ENCODE assay signal across 14 cellular contexts in genomic region chr4:38317238-38317637, GRCh38.
DNase-seq lines count a peak whose midpoint lies in the region; ATAC-seq and TF ChIP-seq lines count a peak whose summit lies in the region.
"Had no signal": no experiment of that assay in that cellular context is flagged by ENCODE, and none has a peak within 500 bp of the region (broad histone marks: within the 10 kb centered on the region; RNA-seq: fewer than 3 reads in every experiment).

No MANE protein-coding gene starts in this region.

- POLR2A ChIA-PET in naive thymus-derived CD4-positive, alpha-beta T cell (lab: Charles Lee), result interaction anchor here (0.7 to 1.3 kb wide), 6 partner anchors 11 to 358 kb away, joined by 3 to 4 read pairs (median 3); no protein-coding TSS in a partner anchor

- peaks cover 83% of the 10 kb centered on the region for H3K4me1 Mint-ChIP-seq in activated naive CD4-positive, alpha-beta T cell treated with anti-CD3 and anti-CD28 coated beads, Interleukin-2, amount 10 ng/mL, durations not matched to agents 7 days and 5 days
- H3K4me1 Mint-ChIP-seq in naive thymus-derived CD4-positive, alpha-beta T cell, result peaks cover 26 to 66% (median 55%) of the 10 kb centered on the region in 7 donors

- ATAC-seq in naive thymus-derived CD4-positive, alpha-beta T cell, result no peak
- ATAC-seq in foreskin keratinocyte, result no peak
- ATAC-seq: HepG2 had no signal

- H3K27ac Mint-ChIP-seq in activated naive CD4-positive, alpha-beta T cell treated with anti-CD3 and anti-CD28 coated beads, Interleukin-2, amount 10 ng/mL, durations not matched to agents 7 days and 5 days, result peak overlapping the region; percentile 97
- H3K27ac Mint-ChIP-seq in naive thymus-derived CD4-positive, alpha-beta T cell, result peak overlapping the region in 5 of 9 donors; percentile 55 to 94 (median 69)
- H3K27ac Mint-ChIP-seq: HFFc6 had no signal

- TF ChIP-seq CTCF in vagina (IDR thresholded peaks at IDR 0.05) (no peak), foreskin keratinocyte (conservative IDR thresholded peaks at IDR 0.05) (no peak)

- no peak for DNase-seq in activated naive CD4-positive, alpha-beta T cell treated with anti-CD3 and anti-CD28 coated beads, Interleukin-2, amount 10 ng/mL, durations not matched to agents 7 days and 5 days
- DNase-seq in activated naive CD4-positive, alpha-beta T cell treated with Interleukin-2 at 50 U/mL for 16 hours, result no peak
- DNase-seq in naive thymus-derived CD4-positive, alpha-beta T cell, result no peak
- no peak for DNase-seq in vagina (ENCODE audit: extremely low spot score in 2 of 2)
- DNase-seq in foreskin keratinocyte, result no peak
- no peak for DNase-seq in NCI-H146 treated with DMSO at 0.1 percent for 48 hours (lab: John Stamatoyannopoulos, UW; ENCODE audit: unreplicated experiment)
- DNase-seq in COR-L47 (lab: John Stamatoyannopoulos, UW), result no peak
- DNase-seq: Caco-2, HCEC 1CT, HFFc6 had no signal

- TF ChIP-seq POLR2A in vagina (IDR thresholded peaks at IDR 0.05), result no peak

- no peak overlapping the region for H3K9ac ChIP-seq in duodenal mucosa (ENCODE audit: low read depth in 1 of 2, low read length in 2 of 2)
- H3K9ac ChIP-seq: BLaER1 had no signal

- H3K4me3 ChIP-seq in duodenal mucosa (ENCODE audit: low read depth in 1 of 2, low read length in 2 of 2) (no peak overlapping the region), vagina (no peak overlapping the region)
- H3K4me3 ChIP-seq in naive thymus-derived CD4-positive, alpha-beta T cell (ENCODE audit: low read length), result no peak overlapping the region
- H3K4me3 ChIP-seq: BLaER1 had no signal

- H3K4me1 ChIP-seq in duodenal mucosa (ENCODE audit: control insufficient read depth in 1 of 2, insufficient read depth in 2 of 2, low read length in 2 of 2), result peaks cover 32 to 45% of the 10 kb centered on the region in 2 donors
- H3K4me1 ChIP-seq in naive thymus-derived CD4-positive, alpha-beta T cell (ENCODE audit: control insufficient read depth in 2 of 2, insufficient read depth in 2 of 2, low read length in 2 of 2), result peaks cover 19 to 27% of the 10 kb centered on the region in 2 donors
- H3K4me1 ChIP-seq in vagina, result peaks cover 42% of the 10 kb centered on the region
- H3K4me1 ChIP-seq in foreskin keratinocyte, result peaks cover 27% of the 10 kb centered on the region

- CTCF ChIA-PET in activated naive CD4-positive, alpha-beta T cell treated with anti-CD3 and anti-CD28 coated beads, Interleukin-2, amount 10 ng/mL, durations not matched to agents 7 days and 5 days (lab: Charles Lee), result interaction anchor here (0.6 to 1.9 kb wide), 5 partner anchors 13 to 248 kb away, joined by 3 to 6 read pairs (median 4); no protein-coding TSS in a partner anchor
- CTCF ChIA-PET in naive thymus-derived CD4-positive, alpha-beta T cell (lab: Charles Lee), result interaction anchor here (0.5 to 3.6 kb wide), 4 partner anchors 138 to 418 kb away, joined by 3 to 21 read pairs (median 6); no protein-coding TSS in a partner anchor

- H3K27me3 Mint-ChIP-seq in activated naive CD4-positive, alpha-beta T cell treated with anti-CD3 and anti-CD28 coated beads, Interleukin-2, amount 10 ng/mL, durations not matched to agents 7 days and 5 days, result peaks cover 8% of the 10 kb centered on the region
- H3K27me3 Mint-ChIP-seq in naive thymus-derived CD4-positive, alpha-beta T cell, result peaks cover 0 to 21% (median 0%) of the 10 kb centered on the region in 5 donors

- no peak overlapping the region for H3K4me3 Mint-ChIP-seq in activated naive CD4-positive, alpha-beta T cell treated with anti-CD3 and anti-CD28 coated beads, Interleukin-2, amount 10 ng/mL, durations not matched to agents 7 days and 5 days
- H3K4me3 Mint-ChIP-seq in naive thymus-derived CD4-positive, alpha-beta T cell, result peak overlapping the region in 2 of 10 donors; percentile 12 to 95
- H3K4me3 Mint-ChIP-seq: HFFc6 had no signal

- H3K27me3 ChIP-seq in duodenal mucosa (ENCODE audit: control insufficient read depth in 1 of 2, insufficient read depth in 2 of 2, low read length in 2 of 2) (no peaks in the 10 kb centered on the region), vagina (no peaks in the 10 kb centered on the region), foreskin keratinocyte (no peaks in the 10 kb centered on the region)
- no peaks in the 10 kb centered on the region for H3K27me3 ChIP-seq in naive thymus-derived CD4-positive, alpha-beta T cell (ENCODE audit: control insufficient read depth in 2 of 2, insufficient read depth in 2 of 2, low read length in 2 of 2)
- H3K27me3 ChIP-seq: BLaER1 had no signal

- no peaks in the 10 kb centered on the region for H3K9me3 ChIP-seq in duodenal mucosa (ENCODE audit: control insufficient read depth in 1 of 2, low read length in 2 of 2)
- no peaks in the 10 kb centered on the region for H3K9me3 ChIP-seq in naive thymus-derived CD4-positive, alpha-beta T cell (ENCODE audit: control insufficient read depth in 2 of 3, low read length in 3 of 3)
- H3K9me3 ChIP-seq in vagina, result no peaks in the 10 kb centered on the region
- H3K9me3 ChIP-seq: BLaER1, Caco-2 had no signal

- H3K27ac ChIP-seq in duodenal mucosa (ENCODE audit: low read depth, low read length), result peak overlapping the region; percentile 2
- H3K27ac ChIP-seq in naive thymus-derived CD4-positive, alpha-beta T cell (ENCODE audit: low read depth, low read length), result no peak overlapping the region
- peak overlapping the region; percentile 13 for H3K27ac ChIP-seq in vagina
- H3K27ac ChIP-seq in foreskin keratinocyte, result no peak overlapping the region
- H3K27ac ChIP-seq: 22Rv1, BLaER1 had no signal

- intact Hi-C loops in naive thymus-derived CD4-positive, alpha-beta T cell (cut with micrococcal nuclease), result loop anchor here in 1 of 2 donors (10.0 kb wide), 1 partner anchor 1048 kb away; the partner anchor contains the start of gene RFC1
- intact Hi-C loops in vagina (cut with DNase I), result loop anchor here (5.0 kb wide), 1 partner anchor 345 kb away; the partner anchor contains the start of gene KLF3

- H3K36me3 ChIP-seq in duodenal mucosa (ENCODE audit: control insufficient read depth in 1 of 2, insufficient read depth in 2 of 2, low read length in 2 of 2) (no peaks in the 10 kb centered on the region), vagina (no peaks in the 10 kb centered on the region)
- no peaks in the 10 kb centered on the region for H3K36me3 ChIP-seq in naive thymus-derived CD4-positive, alpha-beta T cell (ENCODE audit: control insufficient read depth in 2 of 3, insufficient read depth in 3 of 3, low read length in 3 of 3)
- H3K36me3 ChIP-seq: BLaER1 had no signal

- H3K36me3 Mint-ChIP-seq in activated naive CD4-positive, alpha-beta T cell treated with anti-CD3 and anti-CD28 coated beads, Interleukin-2, amount 10 ng/mL, durations not matched to agents 7 days and 5 days, result peaks cover 8% of the 10 kb centered on the region
- peaks cover 0 to 4% (median 0%) of the 10 kb centered on the region in 5 donors for H3K36me3 Mint-ChIP-seq in naive thymus-derived CD4-positive, alpha-beta T cell

- H3K9me3 Mint-ChIP-seq in activated naive CD4-positive, alpha-beta T cell treated with anti-CD3 and anti-CD28 coated beads, Interleukin-2, amount 10 ng/mL, durations not matched to agents 7 days and 5 days, result peaks cover 2% of the 10 kb centered on the region
- H3K9me3 Mint-ChIP-seq in naive thymus-derived CD4-positive, alpha-beta T cell, result peaks cover 0 to 3% (median 0%) of the 10 kb centered on the region in 11 donors

Comparison
In these comparisons a context has a peak if more than half of its experiments do, and no peak if none do; other contexts are left out.
1. H3K27ac ChIP-seq: peak in duodenal mucosa (single experiment) and vagina (single experiment); none in naive thymus-derived CD4-positive, alpha-beta T cell (single experiment) and foreskin keratinocyte (single experiment).